30 cellular contexts compared by ENCODE assay signal in the genomic region with DNA sequence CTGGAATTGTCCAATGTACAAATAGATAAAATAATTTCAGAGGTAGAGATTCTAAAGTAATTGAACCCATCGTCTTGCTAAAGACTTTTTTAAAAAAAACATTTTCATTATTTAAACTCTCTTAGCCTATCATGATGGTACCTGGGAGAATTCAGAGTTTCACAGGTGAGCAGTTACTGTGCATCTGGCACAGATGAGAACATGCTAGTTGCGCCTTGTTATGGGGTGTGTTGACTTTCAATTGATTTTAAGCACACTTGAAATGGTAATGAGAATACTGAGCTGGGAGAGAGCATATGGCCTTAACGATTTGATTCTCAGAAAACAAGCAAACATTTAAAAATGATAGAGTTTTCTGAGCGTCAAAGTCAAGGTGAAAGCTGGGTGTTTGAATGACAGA.
A peak's percentile ranks its signal among the peaks of the same experiment; 100 is the strongest.
DNase-seq lines count a peak whose midpoint lies in the region; FAIRE-seq and TF ChIP-seq lines count a peak whose summit lies in the region.
"Had no signal": no experiment of that assay in that cellular context is flagged by ENCODE, and none has a peak within 500 bp of the region (broad histone marks: within the 10 kb centered on the region; RNA-seq: fewer than 3 reads in every experiment).

No MANE protein-coding gene starts in this region.

- H3K36me3 ChIP-seq in SK-N-MC (ENCODE audit: insufficient read depth, low read length) (peaks cover 50% of the 10 kb centered on the region), OCI-LY7 (ENCODE audit: insufficient read depth, low read length) (no peaks in the 10 kb centered on the region)
- H3K36me3 ChIP-seq: BLaER1 treated with 17β-estradiol and CSF1 and Interleukin-3, amounts not matched to agents 10 nM and 100 nM; heart right ventricle; right atrium auricular region; spleen; transverse colon had no signal

- H4K20me1 ChIP-seq in OCI-LY7 (ENCODE audit: insufficient read depth, low read length) = no peaks in the 10 kb centered on the region
- H4K20me1 ChIP-seq: BLaER1 treated with 17β-estradiol and CSF1 and Interleukin-3, amounts not matched to agents 10 nM and 100 nM had no signal

- H3K4me3 ChIP-seq in SK-N-MC = no peak overlapping the region
- H3K4me3 ChIP-seq in OCI-LY7 (ENCODE audit: low read depth, low read length, poor library complexity, severe bottlenecking) = no peak overlapping the region
- H3K4me3 ChIP-seq: BLaER1 treated with 17β-estradiol and CSF1 and Interleukin-3, amounts not matched to agents 10 nM and 100 nM; GM23248; heart right ventricle; K562; right atrium auricular region; spleen; transverse colon had no signal

- no peaks in the 10 kb centered on the region for H3K4me1 ChIP-seq in OCI-LY7 (ENCODE audit: insufficient read depth, low read length, poor library complexity, severe bottlenecking)
- H3K4me1 ChIP-seq: parathyroid adenoma, right atrium auricular region, spleen, transverse colon had no signal

- POLR2A ChIA-PET in OCI-LY7 (lab: Charles Lee) = no interaction called here

- H3K9ac ChIP-seq in SK-N-MC (ENCODE audit: insufficient read length) = no peak overlapping the region
- H3K9ac ChIP-seq: BLaER1 treated with 17β-estradiol and CSF1 and Interleukin-3, amounts not matched to agents 10 nM and 100 nM; GM23248; parathyroid adenoma had no signal

- TF ChIP-seq POLR2A in GM12891 (IDR thresholded peaks at IDR 0.05; ENCODE audit: low read depth, low read length) = no peak

- H3K9me3 ChIP-seq in SK-N-MC (ENCODE audit: low read depth, low read length) (no peaks in the 10 kb centered on the region), OCI-LY7 (ENCODE audit: low read length) (no peaks in the 10 kb centered on the region)
- H3K9me3 ChIP-seq: spleen, transverse colon had no signal

- DNase-seq in DMS53 treated with DMSO at 0.1 percent for 48 hours (lab: John Stamatoyannopoulos, UW; ENCODE audit: unreplicated experiment) = peak; percentile 38
- DNase-seq in NCI-H1436 (lab: John Stamatoyannopoulos, UW) = peak; percentile 32
- peak; percentile 95 for DNase-seq in NCI-H345 treated with DMSO at 0.1 percent for 48 hours (lab: John Stamatoyannopoulos, UW; ENCODE audit: unreplicated experiment)
- DNase-seq in SK-N-MC (ENCODE audit: low read depth, low spot score) = no peak
- DNase-seq in OCI-LY7 (ENCODE audit: low spot score) = no peak
- no peak for DNase-seq in activated T-cell treated with anti-CD3 and anti-CD28 coated beads for 4 hours
- no peak for DNase-seq in NK-92 treated with Interleukin-12 subunit alpha and Interleukin-12 subunit beta, amount 100 ng/mL, for 24 hours (lab: John Stamatoyannopoulos, UW)
- DNase-seq in GM12891 (ENCODE audit: insufficient read length, low spot score) = no peak
- DNase-seq: activated CD8-positive, alpha-beta T cell treated with anti-CD3 and anti-CD28 coated beads for 36 hours; activated effector memory CD4-positive, alpha-beta T cell treated with anti-CD3 and anti-CD28 coated beads, Interleukin-2, amount 50 U/mL, for 16 hours; activated naive CD8-positive, alpha-beta T cell treated with anti-CD3 and anti-CD28 coated beads, Interleukin-2, amount 10 ng/mL, durations not matched to agents 7 days and 5 days; cortex of kidney; effector memory CD8-positive, alpha-beta T cell; GM23248; heart right ventricle; mesenchymal stem cell; NCI-H1694 treated with DMSO at 0.1 percent for 48 hours; NCI-H526 treated with DMSO at 0.1 percent for 48 hours; spleen; stimulated activated CD4-positive, alpha-beta T cell treated with anti-CD3 and anti-CD28 coated beads, Interleukin-2, amount 100 ng/mL, for 48 hours; T-helper 17 cell; transverse colon had no signal

- H3K9me2 ChIP-seq in OCI-LY7 (ENCODE audit: insufficient read depth, low read length) = no peaks in the 10 kb centered on the region

- no peak for FAIRE-seq in GM12891 (lab: Jason Lieb, UNC)
- FAIRE-seq: astrocyte, GM12892, HTR-8/SVneo, K562 had no signal

- H3K4me2 ChIP-seq in OCI-LY7 (ENCODE audit: low read length) = no peak overlapping the region
- H3K4me2 ChIP-seq: BLaER1 treated with 17β-estradiol and CSF1 and Interleukin-3, amounts not matched to agents 10 nM and 100 nM had no signal

- H3K27ac ChIP-seq in SK-N-MC (peak overlapping the region; percentile 30; the same call in 1 of the 2 replicates), OCI-LY7 (ENCODE audit: low read depth, low read length, poor library complexity, severe bottlenecking) (no peak overlapping the region)
- H3K27ac ChIP-seq: BLaER1 treated with 17β-estradiol and CSF1 and Interleukin-3, amounts not matched to agents 10 nM and 100 nM; GM23248; heart right ventricle; parathyroid adenoma; right atrium auricular region; RWPE1; spleen; transverse colon had no signal

- CTCF ChIA-PET in OCI-LY7 (lab: Charles Lee; ENCODE audit: unreplicated experiment) = interaction anchor here (0.6 kb wide), 1 partner anchor 38 kb away, joined by 3 read pairs; no protein-coding TSS in a partner anchor

- no TSS peak for BruUV-seq in OCI-LY7 (replicated peaks; lab: Mats Ljungman, UMichigan)

- H2AFZ ChIP-seq in OCI-LY7 (ENCODE audit: low read length) = no peak overlapping the region
- H2AFZ ChIP-seq: GM23248, parathyroid adenoma had no signal

- no peaks in the 10 kb centered on the region for H3K79me2 ChIP-seq in OCI-LY7 (ENCODE audit: insufficient read depth, low read depth, low read length)
- H3K79me2 ChIP-seq: parathyroid adenoma had no signal

- intact Hi-C loops in OCI-LY7 (cut with micrococcal nuclease; ENCODE audit: unreplicated experiment) = no loop called here

- TF ChIP-seq CTCF in OCI-LY7 (conservative IDR thresholded peaks at IDR 0.05; ENCODE audit: low read length) = no peak

TF ChIP-seq in GM12891, 5 proteins besides CTCF, POLR2A, EP300 and RAD21:
- TF ChIP-seq SPI1 (IDR thresholded peaks at IDR 0.05; ENCODE audit: low read depth, low read length) (no peak), TAF1 (IDR thresholded peaks at IDR 0.05; ENCODE audit: low read depth, low read length) (no peak), POLR2AphosphoS5 (IDR thresholded peaks at IDR 0.05; ENCODE audit: low read depth, low read length) (no peak), PAX5 (IDR thresholded peaks at IDR 0.05; ENCODE audit: insufficient read depth, low read length, severe bottlenecking) (no peak)

Comparison
In these comparisons a context has a peak if more than half of its experiments do, and no peak if none do; other contexts are left out.
1. DNase-seq: peak in DMS53 treated with DMSO at 0.1 percent for 48 hours (single experiment), NCI-H1436 (single experiment) and NCI-H345 treated with DMSO at 0.1 percent for 48 hours (single experiment); none in SK-N-MC (single experiment), OCI-LY7 (single experiment), activated T-cell treated with anti-CD3 and anti-CD28 coated beads for 4 hours (single experiment), NK-92 treated with Interleukin-12 subunit alpha and Interleukin-12 subunit beta, amount 100 ng/mL, for 24 hours (single experiment) and GM12891 (single experiment).